In the genomic region with DNA sequence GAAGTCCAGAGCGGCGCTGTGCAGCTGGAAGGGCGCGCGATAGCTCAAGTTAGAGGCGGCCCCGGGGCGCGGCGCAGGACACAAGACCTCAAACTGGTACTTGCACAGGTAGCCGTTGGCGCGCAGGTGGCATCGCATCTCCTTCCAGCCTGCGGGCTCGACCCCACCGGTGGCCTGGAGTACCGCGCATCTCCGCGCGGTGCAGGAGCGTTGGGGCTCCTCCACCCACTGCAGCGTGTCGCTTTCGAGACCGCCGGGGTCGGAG, we compare ENCODE assay signal across 9 cellular contexts. TPM values are rescaled to one million over a fixed set of nuclear protein-coding genes. Genes with fewer than 3 reads are reported as not detected.
DNase-seq lines count a peak whose midpoint lies in the region; ATAC-seq, FAIRE-seq and TF ChIP-seq lines count a peak whose summit lies in the region.
"Had no signal": no experiment of that assay in that cellular context is flagged by ENCODE, and none has a peak within 500 bp of the region (broad histone marks: within the 10 kb centered on the region; RNA-seq: fewer than 3 reads in every experiment).

No MANE protein-coding gene starts in this region.

- H3K27me3 ChIP-seq in right lobe of liver (no peaks in the 10 kb centered on the region), suprapubic skin (peaks cover 24% of the 10 kb centered on the region)

- H3K9me3 Mint-ChIP-seq in central memory CD8-positive, alpha-beta T cell = no peaks in the 10 kb centered on the region
- H3K9me3 Mint-ChIP-seq in CD14-positive monocyte = peaks cover 0 to 17% (median 3%) of the 10 kb centered on the region in 7 donors

- H3K27ac ChIP-seq in right lobe of liver = peak overlapping the region; percentile 52 to 63 (median 53)
- peak overlapping the region; percentile 67 for H3K27ac ChIP-seq in suprapubic skin

- H3K9me3 ChIP-seq in right lobe of liver (no peaks in the 10 kb centered on the region), suprapubic skin (no peaks in the 10 kb centered on the region)

- DNase-seq in NCI-H2029 (lab: John Stamatoyannopoulos, UW) (peak; percentile 1), NCI-H2029 treated with DMSO at 0.1 percent for 48 hours (lab: John Stamatoyannopoulos, UW) (no peak), right lobe of liver (peak in 2 of 3 donors; percentile 31 to 54), suprapubic skin (ENCODE audit: low spot score in 2 of 2) (peak; percentile 55 to 75), GM19239 (ENCODE audit: insufficient read length, low spot score) (no peak), CD14-positive monocyte (ENCODE audit: low spot score) (no peak)
- no peak for DNase-seq in central memory CD8-positive, alpha-beta T cell (ENCODE audit: low spot score in 2 of 2)

- no peak overlapping the region for H3K4me3 Mint-ChIP-seq in central memory CD8-positive, alpha-beta T cell
- H3K4me3 Mint-ChIP-seq in CD14-positive monocyte = peak overlapping the region in 1 of 2 donors; percentile 64

- H3K36me3 ChIP-seq in right lobe of liver = no peaks in the 10 kb centered on the region
- H3K36me3 ChIP-seq in suprapubic skin = no peaks in the 10 kb centered on the region

- TF ChIP-seq POLR2A in right lobe of liver (IDR thresholded peaks at IDR 0.05) = no peak
- no peak for TF ChIP-seq POLR2A in suprapubic skin (IDR thresholded peaks at IDR 0.05)

- H3K27me3 Mint-ChIP-seq in central memory CD8-positive, alpha-beta T cell = peaks cover 45% of the 10 kb centered on the region
- peaks cover 34 to 50% (median 47%) of the 10 kb centered on the region in 3 donors for H3K27me3 Mint-ChIP-seq in CD14-positive monocyte (ENCODE audit: low read depth in 3 of 3)

- peaks cover 2% of the 10 kb centered on the region for H3K36me3 Mint-ChIP-seq in central memory CD8-positive, alpha-beta T cell (ENCODE audit: insufficient read depth)
- no peaks in the 10 kb centered on the region for H3K36me3 Mint-ChIP-seq in CD14-positive monocyte

- intact Hi-C loops in right lobe of liver (cut with DNase I) (no loop called here), CD14-positive monocyte (cut with micrococcal nuclease) (no loop called here)

- H3K4me1 ChIP-seq in right lobe of liver = peaks cover 0 to 6% (median 0%) of the 10 kb centered on the region in 4 donors
- peaks cover 11% of the 10 kb centered on the region for H3K4me1 ChIP-seq in suprapubic skin

- peak; percentile 28 for ATAC-seq in central memory CD8-positive, alpha-beta T cell (replicated peaks; ENCODE audit: extremely low read depth, poor library complexity, severe bottlenecking)
- ATAC-seq in right lobe of liver (peak; percentile 15 to 67 (median 45)), HG03175 (IDR thresholded peaks at IDR 0.05; ENCODE audit: unreplicated experiment) (no peak)

- no peak for TF ChIP-seq EP300 in suprapubic skin (IDR thresholded peaks at IDR 0.05)

- TF ChIP-seq CTCF in right lobe of liver (IDR thresholded peaks at IDR 0.05) (no peak), suprapubic skin (IDR thresholded peaks at IDR 0.05) (no peak), CD14-positive monocyte (IDR thresholded peaks at IDR 0.05) (no peak)

- no peaks in the 10 kb centered on the region for H3K4me1 Mint-ChIP-seq in central memory CD8-positive, alpha-beta T cell
- peaks cover 6% of the 10 kb centered on the region for H3K4me1 Mint-ChIP-seq in CD14-positive monocyte

- H3K4me3 ChIP-seq in right lobe of liver (peak overlapping the region; percentile 32 to 46 (median 40)), suprapubic skin (peak overlapping the region; percentile 49)

- FAIRE-seq in GM19239 (lab: Jason Lieb, UNC) = no peak
- FAIRE-seq: A204.1 had no signal

- 0% methylated on average over 1 of the region's 29 CpGs for WGBS in right lobe of liver (ENCODE audit: insufficient coverage, low coverage, low lambda C conversion rate, missing lambda C conversion rate)
- WGBS in suprapubic skin = no CpG with 5 or more reads among the region's 29 CpGs

- H3K27ac Mint-ChIP-seq in central memory CD8-positive, alpha-beta T cell (ENCODE audit: low read depth) = no peak overlapping the region
- H3K27ac Mint-ChIP-seq in CD14-positive monocyte = no peak overlapping the region

RNA-seq across cellular contexts. Expression of gene CLEC14A, which starts 0.6 kb away (rescaled TPM):
- 10 to 100 TPM in 1 of 6 experiments, 1 to 10 TPM in 5; 3.2 to 11.6 (median 5.6) TPM for total RNA-seq in right lobe of liver
- 10 to 100 TPM in 1 of 4 donors, 1 to 10 TPM in 3; 5.9 to 18.9 (median 8.6) TPM for total RNA-seq in suprapubic skin
- not detected for polyA plus RNA-seq in CD14-positive monocyte

RNA-seq across cellular contexts. Expression of gene SSTR1, which starts 47.6 kb away (rescaled TPM):
- total RNA-seq in right lobe of liver (1 to 10 TPM; 1.6 to 8.0 (median 4.0) TPM), suprapubic skin (under 1 TPM in 3 of 4 donors, not detected in 1; 0.24 to 0.98 (median 0.44) TPM)
- polyA plus RNA-seq in CD14-positive monocyte = not detected

Comparison
In these comparisons a context has a peak if more than half of its experiments do, and no peak if none do; other contexts are left out.
1. DNase-seq: peak in NCI-H2029 (single experiment), right lobe of liver (2 of 3) and suprapubic skin (2 of 2); none in NCI-H2029 treated with DMSO at 0.1 percent for 48 hours (single experiment), central memory CD8-positive, alpha-beta T cell (0 of 2), GM19239 (single experiment) and CD14-positive monocyte (single experiment).